In genomic region chr17:12098568-12098967, GRCh38 we compare ENCODE assay signal across 14 cellular contexts.
DNase-seq lines count a peak whose midpoint lies in the region; ATAC-seq lines count a peak whose summit lies in the region.
"Had no signal": no experiment of that assay in that cellular context is flagged by ENCODE, and none has a peak within 500 bp of the region (broad histone marks: within the 10 kb centered on the region; RNA-seq: fewer than 3 reads in every experiment).

No MANE protein-coding gene starts in this region.

- H3K9me3 Mint-ChIP-seq in naive B cell = no peaks in the 10 kb centered on the region
- H3K9me3 Mint-ChIP-seq: CD4-positive, alpha-beta T cell had no signal

- H3K36me3 Mint-ChIP-seq in naive B cell = peaks cover 15 to 24% of the 10 kb centered on the region in 2 donors

- H3K27me3 Mint-ChIP-seq in naive B cell = no peaks in the 10 kb centered on the region
- H3K27me3 Mint-ChIP-seq: CD4-positive, alpha-beta T cell had no signal

- DNase-seq in naive B cell (peak; percentile 42), 8988T (no peak), NCI-H146 (lab: John Stamatoyannopoulos, UW) (no peak)
- DNase-seq: activated CD8-positive, alpha-beta memory T cell treated with anti-CD3 and anti-CD28 coated beads, Interleukin-2, amount 50 U/mL, for 48 hours; anterior cingulate cortex; CD4-positive, alpha-beta T cell; effector CD4-positive, alpha-beta T cell; stimulated activated CD4-positive, alpha-beta T cell treated with anti-CD3 and anti-CD28 coated beads, Interleukin-12 subunit alpha, Interleukin-12 subunit beta, amount 100 ng/mL, for 4 hours; stimulated activated CD8-positive, alpha-beta memory T cell treated with anti-CD3 and anti-CD28 coated beads, Interleukin-4, amount 100 ng/mL, for 48 hours had no signal

- H3K4me1 Mint-ChIP-seq in naive B cell = peaks cover 7 to 18% (median 12%) of the 10 kb centered on the region in 3 donors

- H3K4me3 Mint-ChIP-seq in naive B cell = no peak overlapping the region
- H3K4me3 Mint-ChIP-seq: CD4-positive, alpha-beta T cell had no signal

- ATAC-seq in GM18868 (IDR thresholded peaks at IDR 0.05; ENCODE audit: unreplicated experiment) = peak; percentile 100
- peak; percentile 98 for ATAC-seq in GM21529 (IDR thresholded peaks at IDR 0.05; ENCODE audit: unreplicated experiment)
- peak; percentile 96 for ATAC-seq in HG03103 (IDR thresholded peaks at IDR 0.05; ENCODE audit: low read depth, unreplicated experiment)
- peak; percentile 99 to 100 for ATAC-seq in naive B cell (ENCODE audit: low read depth in 2 of 2)
- ATAC-seq in HG02763 (IDR thresholded peaks at IDR 0.05; ENCODE audit: unreplicated experiment) = no peak
- ATAC-seq: HCT116 had no signal

- peak overlapping the region in 3 of 6 donors; percentile 19 to 91 (median 80) for H3K27ac Mint-ChIP-seq in naive B cell
- H3K27ac Mint-ChIP-seq: CD4-positive, alpha-beta T cell had no signal
